Comparison of ENCODE assay signal across 19 cellular contexts in the genomic region with DNA sequence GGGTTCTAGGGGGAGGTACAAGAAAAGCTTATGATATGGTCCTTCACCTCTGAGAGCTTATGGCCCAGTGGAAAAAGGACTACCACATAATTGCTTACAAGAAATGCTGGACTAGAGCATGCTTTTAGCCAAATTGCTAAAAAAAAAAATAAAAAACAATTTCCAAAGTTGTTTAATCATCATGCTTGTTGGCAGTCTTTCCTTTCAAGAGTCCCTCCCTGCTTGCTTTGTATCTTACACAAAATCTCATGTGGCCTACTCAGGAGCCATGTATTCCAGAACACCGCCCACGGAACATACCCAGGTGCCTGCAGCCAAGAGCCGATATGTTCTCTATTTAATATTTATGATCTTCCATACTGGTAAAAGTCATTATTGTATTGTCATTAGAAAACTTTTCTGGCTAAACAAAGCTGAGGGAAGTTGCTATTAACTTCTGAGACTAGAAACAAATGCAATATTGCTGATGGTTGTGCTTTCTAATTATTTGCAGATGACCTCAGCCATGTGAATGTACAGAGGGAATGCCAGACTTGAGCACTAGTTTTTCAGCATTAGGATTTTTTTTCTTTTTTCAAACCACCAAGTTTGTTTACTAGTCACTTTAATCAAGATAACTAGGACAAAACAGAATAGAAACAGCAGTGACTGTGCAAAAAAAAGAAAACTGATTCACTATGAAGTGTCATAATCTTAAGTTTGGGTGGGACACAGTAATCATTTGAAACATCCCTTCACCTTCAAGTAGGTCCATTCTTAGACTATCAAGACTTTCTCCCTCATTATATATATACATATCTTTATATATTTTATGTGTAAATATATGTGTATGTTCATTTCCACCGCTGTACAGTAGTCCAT.
DNase-seq lines count a peak whose midpoint lies in the region; TF ChIP-seq lines count a peak whose summit lies in the region.
"Had no signal": no experiment of that assay in that cellular context is flagged by ENCODE, and none has a peak within 500 bp of the region (broad histone marks: within the 10 kb centered on the region; RNA-seq: fewer than 3 reads in every experiment).

No MANE protein-coding gene starts in this region.

- H3K36me3 ChIP-seq in SK-N-MC (ENCODE audit: insufficient read depth, low read length): no peaks in the 10 kb centered on the region
- H3K36me3 ChIP-seq: colonic mucosa, SJCRH30 had no signal

- no peak overlapping the region for H3K9ac ChIP-seq in SK-N-MC (ENCODE audit: insufficient read length)

- H3K4me3 ChIP-seq in SK-N-MC: no peak overlapping the region
- no peak overlapping the region for H3K4me3 ChIP-seq in fibroblast of villous mesenchyme (ENCODE audit: low read depth, low read length)
- H3K4me3 ChIP-seq in skin epidermis: no peak overlapping the region
- H3K4me3 ChIP-seq: body of pancreas, colonic mucosa, SJCRH30 had no signal

- DNase-seq in GM03348 (ENCODE audit: low spot score): peak; percentile 33
- DNase-seq in SK-N-MC (ENCODE audit: low read depth, low spot score): no peak
- peak; percentile 38 for DNase-seq in fibroblast of villous mesenchyme (ENCODE audit: low read depth)
- DNase-seq in NCI-H2081 treated with DMSO at 0.1 percent for 48 hours (lab: John Stamatoyannopoulos, UW): no peak
- DNase-seq in kidney tubule cell (ENCODE audit: low spot score): no peak
- no peak for DNase-seq in NCI-H1694 (lab: John Stamatoyannopoulos, UW)
- DNase-seq in HK-2 (ENCODE audit: unreplicated experiment): no peak
- DNase-seq: activated CD4-positive, alpha-beta T cell treated with anti-CD3 and anti-CD28 coated beads for 36 hours; colonic mucosa; DMS79; NCI-H1417 treated with DMSO at 0.1 percent for 48 hours; NCI-H526; nephron progenitor cell; SJCRH30; stimulated activated CD4-positive, alpha-beta T cell treated with anti-CD3 and anti-CD28 coated beads, Interleukin-2, amount 100 ng/mL, for 48 hours; stimulated activated naive CD4-positive, alpha-beta T cell treated with Interleukin-2 at 50 U/mL for 16 hours; trophoblast cell had no signal

- TF ChIP-seq CTCF in fibroblast of villous mesenchyme (IDR thresholded peaks at IDR 0.05; ENCODE audit: insufficient read depth, low read depth, low read length): no peak

- H3K27ac ChIP-seq in SK-N-MC: 0 out of 2 replicates have a peak overlapping the region, but pooled peaks have one; percentile 35
- H3K27ac ChIP-seq in skin epidermis: peak overlapping the region in 12 of 21 experiments; percentile 11 to 74 (median 37)
- H3K27ac ChIP-seq: body of pancreas, colonic mucosa, SJCRH30 had no signal

- no peaks in the 10 kb centered on the region for H3K9me3 ChIP-seq in SK-N-MC (ENCODE audit: low read depth, low read length)
- H3K9me3 ChIP-seq: body of pancreas, colonic mucosa, SJCRH30 had no signal

Comparison
In these comparisons a context has a peak if more than half of its experiments do, and no peak if none do; other contexts are left out.
1. DNase-seq: peak in GM03348 (single experiment) and fibroblast of villous mesenchyme (single experiment); none in SK-N-MC (single experiment), NCI-H2081 treated with DMSO at 0.1 percent for 48 hours (single experiment), kidney tubule cell (single experiment), NCI-H1694 (single experiment) and HK-2 (single experiment).